10 cellular contexts compared by ENCODE assay signal in the genomic region with DNA sequence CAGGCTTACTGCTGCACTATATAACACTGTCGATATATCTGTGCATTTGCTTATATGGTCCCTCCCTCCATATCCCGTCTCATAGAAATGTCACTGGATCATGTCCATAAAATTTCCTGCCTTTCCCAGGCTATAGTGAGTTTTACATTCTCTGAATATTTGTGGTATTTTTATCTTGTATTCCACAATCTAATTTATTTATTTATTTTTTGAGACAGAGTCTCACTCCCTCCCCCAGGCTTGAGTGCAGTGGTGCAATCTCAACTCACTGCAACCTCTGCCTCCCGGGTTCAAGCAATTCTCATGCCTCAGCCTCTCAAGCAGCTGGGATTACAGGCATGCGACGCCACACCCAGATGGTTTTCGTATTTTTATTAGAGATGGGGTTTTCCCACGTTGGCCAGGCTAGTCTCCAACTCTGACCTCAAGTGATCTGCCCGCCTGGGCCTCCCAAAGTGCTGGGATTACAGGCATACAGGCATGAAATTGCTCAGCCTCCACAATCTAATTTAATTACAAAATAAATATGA. TPM values are rescaled to one million over a fixed set of nuclear protein-coding genes. Genes with fewer than 3 reads are reported as not detected.
DNase-seq lines count a peak whose midpoint lies in the region; ATAC-seq, FAIRE-seq and TF ChIP-seq lines count a peak whose summit lies in the region.
"Had no signal": no experiment of that assay in that cellular context is flagged by ENCODE, and none has a peak within 500 bp of the region (broad histone marks: within the 10 kb centered on the region; RNA-seq: fewer than 3 reads in every experiment).

No MANE protein-coding gene starts in this region.

- POLR2A ChIA-PET in K562 (lab: Yijun Ruan, JAX), result interaction anchor here (0.6 to 2.5 kb wide), 3 partner anchors 10 to 135 kb away, joined by 3 to 9 read pairs (median 7); partner anchors contain the start of gene TRIM37

- H3K4me2 ChIP-seq in K562 (ENCODE audit: insufficient read depth, low read length), result no peak overlapping the region

- no peak overlapping the region for H2AFZ ChIP-seq in K562 (ENCODE audit: low read depth, low read length)

- peak; percentile 48 for ATAC-seq in K562
- ATAC-seq in upper lobe of right lung, result peak; percentile 81
- no peak for ATAC-seq in HG02938 (IDR thresholded peaks at IDR 0.05; ENCODE audit: unreplicated experiment)

- H3K36me3 ChIP-seq in K562 (ENCODE audit: control insufficient read depth, insufficient read depth, low read length), result peaks cover 43% of the 10 kb centered on the region; the same call in 2 of the 3 replicates
- H3K36me3 ChIP-seq in upper lobe of right lung, result peaks cover 14% of the 10 kb centered on the region
- H3K36me3 ChIP-seq: prostate gland had no signal

- H3K4me3 ChIP-seq in K562 (no peak overlapping the region), upper lobe of right lung (no peak overlapping the region)
- H3K4me3 ChIP-seq: prostate gland had no signal

- CTCF ChIA-PET in K562 (lab: Yijun Ruan, JAX; ENCODE audit: low intra/inter-chr PET ratio), result no interaction called here

- intact Hi-C loops in K562 (cut with micrococcal nuclease) (no loop called here), upper lobe of right lung (cut with DNase I) (no loop called here)

- no peak overlapping the region for H3K27ac ChIP-seq in K562 (ENCODE audit: extremely low read depth, low read depth, low read length)
- H3K27ac ChIP-seq in upper lobe of right lung, result peak overlapping the region; percentile 56
- H3K27ac ChIP-seq: prostate gland had no signal

- 69% methylated on average over 8 of the region's 8 CpGs for WGBS in K562 (ENCODE audit: insufficient coverage, low coverage, missing lambda C conversion rate)

- DNase-seq in HTR-8/SVneo (ENCODE audit: insufficient read length, low spot score), result peak; percentile 91
- no peak for DNase-seq in K562 (ENCODE audit: extremely low read depth in 1 of 4, low spot score in 3 of 4)
- DNase-seq in kidney tubule cell (ENCODE audit: low spot score), result peak; percentile 84
- DNase-seq in upper lobe of right lung, result no peak
- DNase-seq in NCI-H1417 treated with DMSO at 0.1 percent for 48 hours (lab: John Stamatoyannopoulos, UW), result no peak
- no peak for DNase-seq in NCI-H2227 (lab: John Stamatoyannopoulos, UW; ENCODE audit: unreplicated experiment)
- DNase-seq: central memory CD4-positive, alpha-beta T cell; T-helper 9 cell had no signal

- no peaks in the 10 kb centered on the region for H3K9me1 ChIP-seq in K562 (ENCODE audit: control insufficient read depth, insufficient read depth, low read length)

- no peak for TF ChIP-seq RAD21 in K562 (CRISPR knock-in tag; conservative IDR thresholded peaks at IDR 0.05 in 1 of 2, IDR thresholded peaks at IDR 0.05 in 1 of 2)

- FAIRE-seq in HTR-8/SVneo (lab: Jason Lieb, UNC), result peak; percentile 57
- no peak for FAIRE-seq in K562 (lab: Jason Lieb, UNC)

- no TSS peak for BruUV-seq in K562 (replicated peaks; lab: Mats Ljungman, UMichigan)

- no peak for TF ChIP-seq EP300 in K562 (IDR thresholded peaks at IDR 0.05; ENCODE audit: low read length)

- in situ Hi-C loops in K562 (cut with MboI), result no loop called here

- H4K20me1 ChIP-seq in K562 (replicated peaks; ENCODE audit: control insufficient read depth, insufficient read depth, low read length), result no peaks in the 10 kb centered on the region

- peaks cover 55% of the 10 kb centered on the region for H3K79me2 ChIP-seq in K562 (ENCODE audit: control insufficient read depth, insufficient read depth, low read length)

- H3K9ac ChIP-seq in K562 (ENCODE audit: insufficient read depth in 1 of 2, low read depth in 2 of 2, low read length in 2 of 2), result no peak overlapping the region

- TF ChIP-seq POLR2A in K562 (conservative IDR thresholded peaks at IDR 0.05), result no peak

- no peaks in the 10 kb centered on the region for H3K9me3 ChIP-seq in K562 (replicated peaks; ENCODE audit: control insufficient read depth, insufficient read depth, low read depth, low read length)
- no peaks in the 10 kb centered on the region for H3K9me3 ChIP-seq in upper lobe of right lung
- H3K9me3 ChIP-seq: prostate gland had no signal

- H3K27me3 ChIP-seq in K562 (ENCODE audit: control insufficient read depth in 2 of 2, insufficient read depth in 2 of 2, low read length in 2 of 2), result no peaks in the 10 kb centered on the region
- H3K27me3 ChIP-seq in upper lobe of right lung, result no peaks in the 10 kb centered on the region

- H3K4me1 ChIP-seq in K562 (replicated peaks in 1 of 2; ENCODE audit: control insufficient read depth in 2 of 2, insufficient read depth in 2 of 2, low read length in 2 of 2) (peaks cover 4 to 12% of the 10 kb centered on the region in 2 experiments; a peak in 4 of 5 replicates), upper lobe of right lung (peaks cover 10% of the 10 kb centered on the region)
- H3K4me1 ChIP-seq: prostate gland had no signal

- TF ChIP-seq CTCF in K562 (IDR thresholded peaks at IDR 0.05 in 2 of 3, conservative IDR thresholded peaks at IDR 0.05 in 1 of 3; ENCODE audit: insufficient read depth in 2 of 3, low read depth in 1 of 3, low read length in 3 of 3) (no peak), upper lobe of right lung (IDR thresholded peaks at IDR 0.05) (no peak)

TF ChIP-seq in K562, 482 proteins besides CTCF, POLR2A, EP300 and RAD21 (continues in another document):
- TF ChIP-seq ZFX (CRISPR knock-in tag; IDR thresholded peaks at IDR 0.05), result no peak
- TF ChIP-seq NR3C1 (CRISPR knock-in tag; IDR thresholded peaks at IDR 0.05), result no peak
- no peak for TF ChIP-seq MED1 (CRISPR knock-in tag; IDR thresholded peaks at IDR 0.05; ENCODE audit: borderline replicate concordance)
- TF ChIP-seq, protein P1, sequence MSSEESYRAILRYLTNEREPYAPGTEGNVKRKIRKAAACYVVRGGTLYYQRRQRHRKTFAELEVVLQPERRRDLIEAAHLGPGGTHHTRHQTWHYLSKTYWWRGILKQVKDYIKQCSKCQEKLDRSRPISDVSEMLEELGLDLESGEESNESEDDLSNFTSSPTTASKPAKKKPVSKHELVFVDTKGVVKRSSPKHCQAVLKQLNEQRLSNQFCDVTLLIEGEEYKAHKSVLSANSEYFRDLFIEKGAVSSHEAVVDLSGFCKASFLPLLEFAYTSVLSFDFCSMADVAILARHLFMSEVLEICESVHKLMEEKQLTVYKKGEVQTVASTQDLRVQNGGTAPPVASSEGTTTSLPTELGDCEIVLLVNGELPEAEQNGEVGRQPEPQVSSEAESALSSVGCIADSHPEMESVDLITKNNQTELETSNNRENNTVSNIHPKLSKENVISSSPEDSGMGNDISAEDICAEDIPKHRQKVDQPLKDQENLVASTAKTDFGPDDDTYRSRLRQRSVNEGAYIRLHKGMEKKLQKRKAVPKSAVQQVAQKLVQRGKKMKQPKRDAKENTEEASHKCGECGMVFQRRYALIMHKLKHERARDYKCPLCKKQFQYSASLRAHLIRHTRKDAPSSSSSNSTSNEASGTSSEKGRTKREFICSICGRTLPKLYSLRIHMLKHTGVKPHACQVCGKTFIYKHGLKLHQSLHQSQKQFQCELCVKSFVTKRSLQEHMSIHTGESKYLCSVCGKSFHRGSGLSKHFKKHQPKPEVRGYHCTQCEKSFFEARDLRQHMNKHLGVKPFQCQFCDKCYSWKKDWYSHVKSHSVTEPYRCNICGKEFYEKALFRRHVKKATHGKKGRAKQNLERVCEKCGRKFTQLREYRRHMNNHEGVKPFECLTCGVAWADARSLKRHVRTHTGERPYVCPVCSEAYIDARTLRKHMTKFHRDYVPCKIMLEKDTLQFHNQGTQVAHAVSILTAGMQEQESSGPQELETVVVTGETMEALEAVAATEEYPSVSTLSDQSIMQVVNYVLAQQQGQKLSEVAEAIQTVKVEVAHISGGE (CRISPR knock-in tag; IDR thresholded peaks at IDR 0.05), result peak in 1 of 3 experiments; percentile 63; a peak in 2 of 6 replicates
- TF ChIP-seq, protein P2, sequence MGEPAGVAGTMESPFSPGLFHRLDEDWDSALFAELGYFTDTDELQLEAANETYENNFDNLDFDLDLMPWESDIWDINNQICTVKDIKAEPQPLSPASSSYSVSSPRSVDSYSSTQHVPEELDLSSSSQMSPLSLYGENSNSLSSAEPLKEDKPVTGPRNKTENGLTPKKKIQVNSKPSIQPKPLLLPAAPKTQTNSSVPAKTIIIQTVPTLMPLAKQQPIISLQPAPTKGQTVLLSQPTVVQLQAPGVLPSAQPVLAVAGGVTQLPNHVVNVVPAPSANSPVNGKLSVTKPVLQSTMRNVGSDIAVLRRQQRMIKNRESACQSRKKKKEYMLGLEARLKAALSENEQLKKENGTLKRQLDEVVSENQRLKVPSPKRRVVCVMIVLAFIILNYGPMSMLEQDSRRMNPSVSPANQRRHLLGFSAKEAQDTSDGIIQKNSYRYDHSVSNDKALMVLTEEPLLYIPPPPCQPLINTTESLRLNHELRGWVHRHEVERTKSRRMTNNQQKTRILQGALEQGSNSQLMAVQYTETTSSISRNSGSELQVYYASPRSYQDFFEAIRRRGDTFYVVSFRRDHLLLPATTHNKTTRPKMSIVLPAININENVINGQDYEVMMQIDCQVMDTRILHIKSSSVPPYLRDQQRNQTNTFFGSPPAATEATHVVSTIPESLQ (CRISPR knock-in tag; IDR thresholded peaks at IDR 0.05), result no peak

RNA-seq across cellular contexts. Expression of gene TRIM37, which starts 12.9 kb away (rescaled TPM):
- total RNA-seq in K562 (2011; cell fraction: chromatin; rRNA removed; ENCODE audit: low replicate concordance), result 83.1 and 102 TPM in 2 replicates
- total RNA-seq in K562 (2011; cell fraction: nucleolus; rRNA removed), result 31.0 and 48.2 TPM in 2 replicates
- total RNA-seq in K562 (2011; cell fraction: nucleoplasm; rRNA removed), result 47.7 and 71.5 TPM in 2 replicates
- total RNA-seq in K562 (2014; rRNA removed), result 19.7 and 20.4 TPM in 2 replicates
- 30.3 and 31.3 TPM in 2 replicates for total RNA-seq in K562 (2014; rRNA removed; fragmentation: Illumina TruSeq; extraction: Trizol)
- total RNA-seq in K562 (2015; rRNA removed; fragmentation: Illumina TruSeq; extraction: Trizol), result 28.4 and 31.4 TPM in 2 replicates
- total RNA-seq in K562 (2021), result 22.3 and 25.0 TPM in 2 replicates
- polyA plus RNA-seq in K562 (2011; rRNA removed), result 28.0 and 30.3 TPM in 2 replicates
- polyA plus RNA-seq in K562 (2011; cell fraction: cytosol; rRNA removed), result 7.3 and 11.6 TPM in 2 replicates
- 18.4 and 21.2 TPM in 2 replicates for polyA plus RNA-seq in K562 (2011; cell fraction: nucleus; rRNA removed)
- 14.2 and 21.0 TPM in 2 replicates for polyA plus RNA-seq in K562 (2012)
- 18.4 and 23.8 TPM in 2 replicates for polyA plus RNA-seq in K562 (2014; fragmentation: Illumina TruSeq; extraction: Trizol)
- 1 to 10 TPM; 4.5 to 8.6 TPM for polyA plus RNA-seq in K562 (2014; fragmentation: Nextera tagmentation; extraction: Ambion mirVana)
- 15.7 and 18.2 TPM in 2 replicates for polyA plus RNA-seq in K562 (2014; rRNA removed)
- 57.4 and 60.9 TPM in 2 replicates for polyA minus RNA-seq in K562 (2011; rRNA and poly(A)+ RNA removed)
- polyA minus RNA-seq in K562 (2011; cell fraction: cytosol; rRNA and poly(A)+ RNA removed), result 17.5 and 24.7 TPM in 2 replicates
- polyA minus RNA-seq in K562 (2011; cell fraction: nucleus; rRNA and poly(A)+ RNA removed), result 25.7 and 44.2 TPM in 2 replicates
- total RNA-seq in upper lobe of right lung, result 20.3 TPM

Comparison
In these comparisons a context has a peak if more than half of its experiments do, and no peak if none do; other contexts are left out.
1. DNase-seq: peak in HTR-8/SVneo (single experiment) and kidney tubule cell (single experiment); none in K562 (0 of 4), upper lobe of right lung (single experiment), NCI-H1417 treated with DMSO at 0.1 percent for 48 hours (single experiment) and NCI-H2227 (single experiment).